ENCODE assay signal across 11 cellular contexts in genomic region chr19:18156268-18156667, GRCh38. TPM values are rescaled to one million over a fixed set of nuclear protein-coding genes. Genes with fewer than 3 reads are reported as not detected.
DNase-seq lines count a peak whose midpoint lies in the region; TF ChIP-seq lines count a peak whose summit lies in the region.
"Had no signal": no experiment of that assay in that cellular context is flagged by ENCODE, and none has a peak within 500 bp of the region (broad histone marks: within the 10 kb centered on the region; RNA-seq: fewer than 3 reads in every experiment).

No MANE protein-coding gene starts in this region.

- H3K27ac ChIP-seq in brain microvascular endothelial cell (no peak overlapping the region), substantia nigra (ENCODE audit: low read depth, low read length, poor library complexity, severe bottlenecking) (peak overlapping the region; percentile 89)

- in situ Hi-C loops in brain microvascular endothelial cell (cut with HindIII; ENCODE audit: low pct_ligation_motif_present, low sequenced_read_pairs) = no loop called here

- DNase-seq in LNCaP clone FGC (ENCODE audit: low read depth) (no peak), brain microvascular endothelial cell (no peak), mesothelial cell of epicardium (ENCODE audit: low spot score in 2 of 2, unreplicated experiment in 2 of 2) (no peak), substantia nigra (lab: John Stamatoyannopoulos, UW) (no peak), epidermal melanocyte (ENCODE audit: insufficient read length, low spot score) (no peak)
- no peak for DNase-seq in activated CD4-positive, alpha-beta T cell treated with anti-CD3 and anti-CD28 coated beads, Interleukin-2, amount 10 ng/mL, durations not matched to agents 7 days and 5 days
- DNase-seq in NK-92 treated with Interleukin-12 subunit alpha and Interleukin-12 subunit beta, amount 100 ng/mL, for 24 hours (lab: John Stamatoyannopoulos, UW) = no peak
- DNase-seq: NCI-H446 treated with DMSO at 0.1 percent for 48 hours; stimulated activated CD4-positive, alpha-beta T cell treated with anti-CD3 and anti-CD28 coated beads, Interleukin-4, amount 100 ng/mL, for 24 hours; stimulated activated naive CD4-positive, alpha-beta T cell; T-helper 9 cell had no signal

- H3K4me3 Mint-ChIP-seq in mesothelial cell of epicardium = peak overlapping the region; percentile 14
- no peak overlapping the region for H3K4me3 Mint-ChIP-seq in activated CD4-positive, alpha-beta T cell treated with anti-CD3 and anti-CD28 coated beads, Interleukin-2, amount 10 ng/mL, durations not matched to agents 7 days and 5 days

- H3K27me3 Mint-ChIP-seq in mesothelial cell of epicardium (ENCODE audit: low read depth) = no peaks in the 10 kb centered on the region
- no peaks in the 10 kb centered on the region for H3K27me3 Mint-ChIP-seq in activated CD4-positive, alpha-beta T cell treated with anti-CD3 and anti-CD28 coated beads, Interleukin-2, amount 10 ng/mL, durations not matched to agents 7 days and 5 days

- POLR2A ChIA-PET in activated CD4-positive, alpha-beta T cell treated with anti-CD3 and anti-CD28 coated beads, Interleukin-2, amount 10 ng/mL, durations not matched to agents 7 days and 5 days (lab: Charles Lee) = no interaction called here

- H3K27me3 ChIP-seq in brain microvascular endothelial cell (replicated peaks) = no peaks in the 10 kb centered on the region

- H3K36me3 ChIP-seq in brain microvascular endothelial cell (replicated peaks) = peaks cover 6% of the 10 kb centered on the region

- CTCF ChIA-PET in activated CD4-positive, alpha-beta T cell treated with anti-CD3 and anti-CD28 coated beads, Interleukin-2, amount 10 ng/mL, durations not matched to agents 7 days and 5 days (lab: Charles Lee) = interaction anchor here (0.9 kb wide), 2 partner anchors 44 to 390 kb away, joined by 3 read pairs; no protein-coding TSS in a partner anchor

- H3K36me3 Mint-ChIP-seq in mesothelial cell of epicardium = peaks cover 6% of the 10 kb centered on the region
- peaks cover 1% of the 10 kb centered on the region for H3K36me3 Mint-ChIP-seq in activated CD4-positive, alpha-beta T cell treated with anti-CD3 and anti-CD28 coated beads, Interleukin-2, amount 10 ng/mL, durations not matched to agents 7 days and 5 days (ENCODE audit: low read depth)

- no peak for TF ChIP-seq CTCF in LNCaP clone FGC (IDR thresholded peaks at IDR 0.05; ENCODE audit: control insufficient read depth, extremely low read depth, insufficient read depth)
- TF ChIP-seq CTCF in brain microvascular endothelial cell (IDR thresholded peaks at IDR 0.05; ENCODE audit: low read depth, low read length, missing control alignments) = peak; percentile 11
- TF ChIP-seq CTCF in mesothelial cell of epicardium (IDR thresholded peaks at IDR 0.05; ENCODE audit: unreplicated experiment) = no peak

- H3K27ac Mint-ChIP-seq in mesothelial cell of epicardium = peak overlapping the region; percentile 90
- no peak overlapping the region for H3K27ac Mint-ChIP-seq in activated CD4-positive, alpha-beta T cell treated with anti-CD3 and anti-CD28 coated beads, Interleukin-2, amount 10 ng/mL, durations not matched to agents 7 days and 5 days

- peaks cover 37% of the 10 kb centered on the region for H3K4me1 Mint-ChIP-seq in mesothelial cell of epicardium
- H3K4me1 Mint-ChIP-seq in activated CD4-positive, alpha-beta T cell treated with anti-CD3 and anti-CD28 coated beads, Interleukin-2, amount 10 ng/mL, durations not matched to agents 7 days and 5 days = peaks cover 25% of the 10 kb centered on the region

- H3K9me3 Mint-ChIP-seq in mesothelial cell of epicardium = no peaks in the 10 kb centered on the region
- H3K9me3 Mint-ChIP-seq in activated CD4-positive, alpha-beta T cell treated with anti-CD3 and anti-CD28 coated beads, Interleukin-2, amount 10 ng/mL, durations not matched to agents 7 days and 5 days = no peaks in the 10 kb centered on the region

- H3K4me3 ChIP-seq in LNCaP clone FGC (ENCODE audit: low read depth, low read length) (peak overlapping the region; percentile 23; the same call in 1 of the 2 replicates), brain microvascular endothelial cell (ENCODE audit: low read depth, low read length) (no peak overlapping the region)

RNA-seq across cellular contexts. Expression of gene PIK3R2, which starts 3.3 kb away (rescaled TPM):
- total RNA-seq in mesothelial cell of epicardium = 90.4 to 95.5 TPM (median 94.7 TPM) in 3 replicates
- total RNA-seq in activated CD4-positive, alpha-beta T cell treated with anti-CD3 and anti-CD28 coated beads, Interleukin-2, amount 10 ng/mL, durations not matched to agents 7 days and 5 days = 10 to 100 TPM; 12.6 to 13.1 TPM

RNA-seq across cellular contexts. Expression of gene IFI30, which starts 17.3 kb away (rescaled TPM):
- 0.32 to 2.0 TPM (median 0.36 TPM) in 3 replicates for total RNA-seq in mesothelial cell of epicardium
- 10 to 100 TPM; 54.1 to 58.9 TPM for total RNA-seq in activated CD4-positive, alpha-beta T cell treated with anti-CD3 and anti-CD28 coated beads, Interleukin-2, amount 10 ng/mL, durations not matched to agents 7 days and 5 days

RNA-seq across cellular contexts. Expression of gene MPV17L2, which starts 36.8 kb away (rescaled TPM):
- 7.7 to 9.5 TPM (median 8.2 TPM) in 3 replicates for total RNA-seq in mesothelial cell of epicardium
- 1 to 10 TPM; 6.1 to 6.5 TPM for total RNA-seq in activated CD4-positive, alpha-beta T cell treated with anti-CD3 and anti-CD28 coated beads, Interleukin-2, amount 10 ng/mL, durations not matched to agents 7 days and 5 days

RNA-seq across cellular contexts. Expression of gene RAB3A, which starts 47.6 kb away (rescaled TPM):
- 5.9 to 6.7 TPM (median 6.4 TPM) in 3 replicates for total RNA-seq in mesothelial cell of epicardium
- total RNA-seq in activated CD4-positive, alpha-beta T cell treated with anti-CD3 and anti-CD28 coated beads, Interleukin-2, amount 10 ng/mL, durations not matched to agents 7 days and 5 days = 1 to 10 TPM; 4.0 to 5.2 TPM

RNA-seq across cellular contexts. Expression of gene MAST3, which starts 58.7 kb away (rescaled TPM):
- 15.0 to 17.0 TPM (median 16.0 TPM) in 3 replicates for total RNA-seq in mesothelial cell of epicardium
- total RNA-seq in activated CD4-positive, alpha-beta T cell treated with anti-CD3 and anti-CD28 coated beads, Interleukin-2, amount 10 ng/mL, durations not matched to agents 7 days and 5 days = 10 to 100 TPM; 31.0 to 35.8 TPM

Comparison
In these comparisons a context has a peak if more than half of its experiments do, and no peak if none do; other contexts are left out.
1. RNA of gene IFI30, which starts 17.3 kb away (total RNA-seq): 54.1 to 58.9 TPM in activated CD4-positive, alpha-beta T cell treated with anti-CD3 and anti-CD28 coated beads, Interleukin-2, amount 10 ng/mL, durations not matched to agents 7 days and 5 days; 0.32 to 2.0 TPM in mesothelial cell of epicardium; every median in the first group is over 10 times any median in the second.